ENCODE assay signal across 17 cellular contexts in the genomic region with DNA sequence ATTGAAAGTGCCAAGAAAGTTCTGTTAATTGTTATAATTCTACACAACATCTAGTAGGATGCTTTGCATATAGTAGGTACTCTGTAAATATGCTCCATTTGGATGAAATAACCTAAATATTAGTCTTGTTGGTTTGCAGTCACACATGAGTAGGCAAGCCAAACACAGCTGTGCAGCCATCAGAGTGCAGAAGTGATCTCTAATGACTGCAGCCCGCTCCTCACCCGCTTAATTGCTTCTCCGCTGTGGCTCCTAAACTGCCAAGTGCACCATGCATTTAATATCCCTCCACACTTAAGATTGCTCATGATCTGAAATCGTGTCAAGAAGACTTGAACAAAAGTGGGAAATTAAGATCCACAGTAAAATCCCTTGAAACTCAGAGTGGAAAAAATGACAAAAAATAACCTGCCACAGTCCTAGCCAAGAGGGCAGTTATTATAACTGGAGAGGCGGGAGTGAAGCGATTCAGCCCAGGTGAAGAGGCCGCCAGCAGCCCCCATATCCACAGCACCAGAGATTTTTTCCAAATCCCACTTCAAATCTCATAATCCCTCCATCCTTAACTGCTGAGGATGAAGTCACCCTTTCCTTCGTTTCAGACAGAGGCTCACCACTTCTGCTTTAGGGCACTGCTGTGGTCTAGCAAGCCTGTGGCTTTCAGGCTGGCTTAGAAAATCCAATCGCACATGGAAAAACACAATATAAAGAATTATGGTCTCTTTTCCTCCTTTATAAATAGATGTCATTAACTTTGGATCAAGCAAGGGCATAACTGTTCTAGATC.
DNase-seq lines count a peak whose midpoint lies in the region; ATAC-seq and TF ChIP-seq lines count a peak whose summit lies in the region.
"Had no signal": no experiment of that assay in that cellular context is flagged by ENCODE, and none has a peak within 500 bp of the region (broad histone marks: within the 10 kb centered on the region; RNA-seq: fewer than 3 reads in every experiment).

No MANE protein-coding gene starts in this region.

- H3K4me1 ChIP-seq in BLaER1, result peaks cover 15% of the 10 kb centered on the region
- H3K4me1 ChIP-seq in gastrocnemius medialis, result peaks cover 30% of the 10 kb centered on the region in 2 donors
- peaks cover 0 to 17% of the 10 kb centered on the region in 2 experiments; a peak in 1 of 4 replicates for H3K4me1 ChIP-seq in SK-N-SH (ENCODE audit: control insufficient read depth in 1 of 2, insufficient read depth in 2 of 2, low read depth in 1 of 2, low read length in 1 of 2)
- H3K4me1 ChIP-seq: body of pancreas, HAP-1 had no signal

- in situ Hi-C loops in gastrocnemius medialis (cut with MboI; ENCODE audit: low sequenced_read_pairs in 4 of 4), result no loop called here

- TF ChIP-seq POLR2A in NB4 (IDR thresholded peaks at IDR 0.05; ENCODE audit: extremely low read depth, insufficient read length) (no peak), gastrocnemius medialis (IDR thresholded peaks at IDR 0.05) (no peak)

- H3K4me3 ChIP-seq in BLaER1 (no peak overlapping the region), NB4 (ENCODE audit: low read depth, low read length) (no peak overlapping the region), gastrocnemius medialis (no peak overlapping the region), SK-N-SH (ENCODE audit: low read depth in 2 of 2, low read length in 1 of 2) (no peak overlapping the region)
- H3K4me3 ChIP-seq: body of pancreas, HAP-1, SJSA1, skin epidermis had no signal

- H2AFZ ChIP-seq in SK-N-SH (ENCODE audit: low read depth), result no peak overlapping the region

- no peak for TF ChIP-seq RAD21 in SK-N-SH (IDR thresholded peaks at IDR 0.05; ENCODE audit: low read length)

- POLR2A ChIA-PET in SK-N-SH (lab: Yijun Ruan, JAX), result no interaction called here

- ATAC-seq in gastrocnemius medialis (no peak), GM19035 (IDR thresholded peaks at IDR 0.05; ENCODE audit: unreplicated experiment) (no peak)
- ATAC-seq: body of pancreas; CD8-positive, alpha-beta T cell had no signal

- CTCF ChIA-PET in SK-N-SH (lab: Yijun Ruan, JAX), result no interaction called here

- H3K36me3 ChIP-seq in BLaER1 (no peaks in the 10 kb centered on the region), gastrocnemius medialis (no peaks in the 10 kb centered on the region), SK-N-SH (replicated peaks in 1 of 2; ENCODE audit: control insufficient read depth in 1 of 2, insufficient read depth in 2 of 2, low read length in 1 of 2) (no peaks in the 10 kb centered on the region)
- H3K36me3 ChIP-seq: HAP-1, SJSA1 had no signal

- H3K79me2 ChIP-seq in SK-N-SH (ENCODE audit: insufficient read depth), result no peaks in the 10 kb centered on the region

- TF ChIP-seq CTCF in NB4 (IDR thresholded peaks at IDR 0.05; ENCODE audit: low read depth, low read length) (no peak), gastrocnemius medialis (IDR thresholded peaks at IDR 0.05 in 4 of 5, conservative IDR thresholded peaks at IDR 0.05 in 1 of 5) (no peak), SK-N-SH (IDR thresholded peaks at IDR 0.05) (no peak)

- peaks cover 8% of the 10 kb centered on the region for H3F3A ChIP-seq in SK-N-SH (replicated peaks; ENCODE audit: insufficient read depth)

- H3K27me3 ChIP-seq in BLaER1, result no peaks in the 10 kb centered on the region
- no peaks in the 10 kb centered on the region for H3K27me3 ChIP-seq in gastrocnemius medialis
- no peaks in the 10 kb centered on the region for H3K27me3 ChIP-seq in SK-N-SH (ENCODE audit: insufficient read depth)
- H3K27me3 ChIP-seq: body of pancreas, SJSA1 had no signal

- H3K9ac ChIP-seq in BLaER1 (no peak overlapping the region), SK-N-SH (no peak overlapping the region)

- H4K20me1 ChIP-seq in BLaER1 (no peaks in the 10 kb centered on the region), SK-N-SH (ENCODE audit: insufficient read depth) (no peaks in the 10 kb centered on the region)

- H3K27ac ChIP-seq in BLaER1, result no peak overlapping the region
- H3K27ac ChIP-seq in gastrocnemius medialis, result peak overlapping the region in 1 of 4 donors; percentile 73
- no peak overlapping the region for H3K27ac ChIP-seq in SK-N-SH (ENCODE audit: low read depth in 2 of 2, low read length in 1 of 2)
- H3K27ac ChIP-seq: body of pancreas, SJSA1 had no signal

- no peak for TF ChIP-seq EP300 in SK-N-SH (IDR thresholded peaks at IDR 0.05; ENCODE audit: borderline replicate concordance in 1 of 2, low read depth in 1 of 2, low read length in 1 of 2)

- H3K9me2 ChIP-seq in SK-N-SH, result no peaks in the 10 kb centered on the region

- H3K4me2 ChIP-seq in BLaER1, result peak overlapping the region; percentile 38
- no peak overlapping the region for H3K4me2 ChIP-seq in SK-N-SH

- no peaks in the 10 kb centered on the region for H3K9me3 ChIP-seq in BLaER1
- no peaks in the 10 kb centered on the region for H3K9me3 ChIP-seq in gastrocnemius medialis
- no peaks in the 10 kb centered on the region for H3K9me3 ChIP-seq in SK-N-SH
- H3K9me3 ChIP-seq: body of pancreas, HAP-1, SJSA1 had no signal

- peak; percentile 5 for DNase-seq in NB4 (ENCODE audit: low read depth)
- peak; percentile 96 for DNase-seq in NCI-H2107 treated with DMSO at 0.1 percent for 48 hours (lab: John Stamatoyannopoulos, UW; ENCODE audit: unreplicated experiment)
- peak; percentile 69 to 80 for DNase-seq in SHP77 (lab: John Stamatoyannopoulos, UW)
- DNase-seq in gastrocnemius medialis, result no peak
- DNase-seq in islet precursor cell, result no peak
- DNase-seq in SK-N-SH, result no peak
- DNase-seq: activated naive CD4-positive, alpha-beta T cell; body of pancreas; CD8-positive, alpha-beta T cell; effector CD8-positive, alpha-beta T cell; mammary epithelial cell; NK-92 treated with Interleukin-12 subunit alpha and Interleukin-12 subunit beta, amount 100 ng/mL, for 24 hours had no signal

- 92% methylated on average over 9 of the region's 9 CpGs for WGBS in SK-N-SH (ENCODE audit: low lambda C conversion rate)

- intact Hi-C loops in gastrocnemius medialis (cut with DNase I; ENCODE audit: low total_unique reads), result no loop called here

TF ChIP-seq in SK-N-SH, 30 proteins besides CTCF, POLR2A, EP300 and RAD21:
- no peak for TF ChIP-seq NFIC (IDR thresholded peaks at IDR 0.05; ENCODE audit: borderline replicate concordance)
- no peak for TF ChIP-seq SIN3A (IDR thresholded peaks at IDR 0.05; ENCODE audit: borderline replicate concordance, low read depth, low read length)
- TF ChIP-seq FOXM1 (IDR thresholded peaks at IDR 0.05; ENCODE audit: low read depth), result no peak
- TF ChIP-seq IRF3 (IDR thresholded peaks at IDR 0.05; ENCODE audit: low read depth, low read length), result no peak
- TF ChIP-seq ELF1 (IDR thresholded peaks at IDR 0.05), result no peak
- no peak for TF ChIP-seq ZBTB33 (IDR thresholded peaks at IDR 0.05; ENCODE audit: borderline replicate concordance, low read depth)
- TF ChIP-seq MEF2A (IDR thresholded peaks at IDR 0.05; ENCODE audit: borderline replicate concordance, low read depth), result no peak
- TF ChIP-seq POLR2AphosphoS5 (IDR thresholded peaks at IDR 0.05; ENCODE audit: low read depth, low read length), result no peak
- no peak for TF ChIP-seq EZH2phosphoT487 (IDR thresholded peaks at IDR 0.05; ENCODE audit: borderline replicate concordance, low read depth)
- TF ChIP-seq USF1 (IDR thresholded peaks at IDR 0.05; ENCODE audit: borderline replicate concordance, low read depth), result no peak
- TF ChIP-seq GABPA (IDR thresholded peaks at IDR 0.05; ENCODE audit: low read depth), result no peak

Comparison
In these comparisons a context has a peak if more than half of its experiments do, and no peak if none do; other contexts are left out.
1. DNase-seq: peak in NB4 (single experiment), NCI-H2107 treated with DMSO at 0.1 percent for 48 hours (single experiment) and SHP77 (2 of 2); none in gastrocnemius medialis (0 of 2), islet precursor cell (single experiment) and SK-N-SH (single experiment).